In the genomic region with DNA sequence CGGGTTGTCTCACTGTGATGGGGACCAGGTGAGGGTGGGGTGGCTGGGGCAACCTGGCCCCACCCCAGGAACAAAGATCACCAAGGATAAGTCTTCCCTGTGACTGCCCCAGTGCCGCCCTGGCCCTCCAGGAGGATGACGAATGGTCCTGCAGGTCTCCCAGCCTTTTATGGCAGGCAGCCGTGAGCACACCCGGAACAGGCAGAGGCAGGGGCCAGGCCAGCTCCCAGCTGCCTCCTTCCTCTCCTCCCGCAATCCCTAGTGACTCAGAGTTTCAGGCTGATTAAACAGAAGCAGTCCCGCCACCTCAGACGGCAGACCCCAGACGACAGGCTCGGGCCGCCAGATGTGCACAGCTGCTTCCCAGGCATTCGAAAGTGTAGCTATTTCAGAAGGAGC, we compare ENCODE assay signal across 8 cellular contexts. TPM values are rescaled to one million over a fixed set of nuclear protein-coding genes. Genes with fewer than 3 reads are reported as not detected.
DNase-seq lines count a peak whose midpoint lies in the region; ATAC-seq, FAIRE-seq and TF ChIP-seq lines count a peak whose summit lies in the region.

No MANE protein-coding gene starts in this region.

- no peak for TF ChIP-seq CTCF in bronchial epithelial cell (IDR thresholded peaks at IDR 0.05; ENCODE audit: insufficient read depth, low read length, severe bottlenecking)
- TF ChIP-seq CTCF in tibial artery (IDR thresholded peaks at IDR 0.05): no peak

- peaks cover 0 to 64% (median 16%) of the 10 kb centered on the region in 4 donors for H3K4me1 ChIP-seq in tibial artery

- ATAC-seq in HG02981 (IDR thresholded peaks at IDR 0.05; ENCODE audit: unreplicated experiment): no peak

- intact Hi-C loops in tibial artery (cut with DNase I; ENCODE audit: low total_unique reads): no loop called here

- DNase-seq in A172 (ENCODE audit: low spot score) (peak; percentile 93), HuH-7 (ENCODE audit: low spot score) (peak; percentile 83), bronchial epithelial cell (ENCODE audit: low read depth) (peak; percentile 98), left kidney (ENCODE audit: low read depth, low spot score) (peak; percentile 87), tibial artery (no peak), NCI-H526 treated with DMSO at 0.1 percent for 48 hours (lab: John Stamatoyannopoulos, UW) (no peak), dedifferentiated amniotic fluid mesenchymal stem cell (ENCODE audit: extremely low spot score) (no peak)

- H3K36me3 ChIP-seq in bronchial epithelial cell (ENCODE audit: control insufficient read depth, insufficient read depth, low read length) (peaks cover 54% of the 10 kb centered on the region), tibial artery (peaks cover 0 to 50% (median 28%) of the 10 kb centered on the region in 3 donors)

- H3K27me3 ChIP-seq in bronchial epithelial cell (ENCODE audit: control insufficient read depth, insufficient read depth, low read length): no peaks in the 10 kb centered on the region
- H3K27me3 ChIP-seq in tibial artery: no peaks in the 10 kb centered on the region

- no peaks in the 10 kb centered on the region for H3K9me3 ChIP-seq in tibial artery

- peak; percentile 89 for FAIRE-seq in bronchial epithelial cell (lab: Jason Lieb, UNC)

- H3K4me3 ChIP-seq in bronchial epithelial cell (ENCODE audit: low read depth, low read length): no peak overlapping the region
- H3K4me3 ChIP-seq in tibial artery: no peak overlapping the region

- no peak overlapping the region for H3K27ac ChIP-seq in tibial artery

RNA-seq across cellular contexts. Expression of gene JUP, which starts 13.3 kb away (rescaled TPM):
- total RNA-seq in A172 (2014; rRNA removed; shearing (Covaris generic)): 64.6 and 78.6 TPM in 2 replicates
- 227 and 407 TPM in 2 replicates for total RNA-seq in bronchial epithelial cell

RNA-seq across cellular contexts. Expression of gene P3H4, which starts 38.6 kb away (rescaled TPM):
- total RNA-seq in A172 (2014; rRNA removed; shearing (Covaris generic)): 66.5 and 71.6 TPM in 2 replicates
- total RNA-seq in bronchial epithelial cell: 32.1 and 47.1 TPM in 2 replicates

RNA-seq across cellular contexts. Expression of gene HAP1, which starts 38.7 kb away (rescaled TPM):
- total RNA-seq in A172 (2014; rRNA removed; shearing (Covaris generic)): 0.14 and 0.43 TPM in 2 replicates
- total RNA-seq in bronchial epithelial cell: 2.6 and 5.0 TPM in 2 replicates

RNA-seq across cellular contexts. Expression of gene FKBP10, which starts 39.6 kb away (rescaled TPM):
- total RNA-seq in A172 (2014; rRNA removed; shearing (Covaris generic)): 131 and 139 TPM in 2 replicates
- 64.1 and 81.6 TPM in 2 replicates for total RNA-seq in bronchial epithelial cell

Comparison
In these comparisons a context has a peak if more than half of its experiments do, and no peak if none do; other contexts are left out.
1. DNase-seq: peak in A172 (single experiment), HuH-7 (single experiment), bronchial epithelial cell (single experiment) and left kidney (single experiment); none in tibial artery (0 of 2), NCI-H526 treated with DMSO at 0.1 percent for 48 hours (single experiment) and dedifferentiated amniotic fluid mesenchymal stem cell (single experiment).